In genomic region chr11:206002-206384, GRCh38 we compare ENCODE assay signal across 10 cellular contexts. TPM values are rescaled to one million over a fixed set of nuclear protein-coding genes. Genes with fewer than 3 reads are reported as not detected.
A peak's percentile ranks its signal among the peaks of the same experiment; 100 is the strongest.
DNase-seq lines count a peak whose midpoint lies in the region; ATAC-seq, FAIRE-seq and TF ChIP-seq lines count a peak whose summit lies in the region.
"Had no signal": no experiment of that assay in that cellular context is flagged by ENCODE, and none has a peak within 500 bp of the region (broad histone marks: within the 10 kb centered on the region; RNA-seq: fewer than 3 reads in every experiment).

No MANE protein-coding gene starts in this region.

- H3K79me2 ChIP-seq in PC-9 (ENCODE audit: low read depth) (peaks cover 50% of the 10 kb centered on the region), endothelial cell of umbilical vein (ENCODE audit: control insufficient read depth, insufficient read depth, low read length) (peaks cover 43% of the 10 kb centered on the region)

- H3K4me1 Mint-ChIP-seq in CD4-positive, CD25-positive, alpha-beta regulatory T cell = peaks cover 0 to 71% (median 39%) of the 10 kb centered on the region in 4 donors

- peak overlapping the region; percentile 83 to 99 (median 97) for H3K27ac Mint-ChIP-seq in CD4-positive, CD25-positive, alpha-beta regulatory T cell

- DNase-seq in CD4-positive, CD25-positive, alpha-beta regulatory T cell = no peak
- no peak for DNase-seq in PC-9
- DNase-seq in endothelial cell of umbilical vein (ENCODE audit: low read depth, low spot score) = no peak
- DNase-seq in germinal center (ENCODE audit: low spot score) = no peak

- no peaks in the 10 kb centered on the region for H3K9me3 ChIP-seq in CD4-positive, CD25-positive, alpha-beta regulatory T cell (ENCODE audit: control insufficient read depth in 2 of 2, low read length in 2 of 2)
- no peaks in the 10 kb centered on the region for H3K9me3 ChIP-seq in PC-9 (ENCODE audit: insufficient read depth, low read depth)
- H3K9me3 ChIP-seq in endothelial cell of umbilical vein (replicated peaks; ENCODE audit: control insufficient read depth, insufficient read depth, low read length) = no peaks in the 10 kb centered on the region
- H3K9me3 ChIP-seq in neutrophil = no peaks in the 10 kb centered on the region

- H3F3A ChIP-seq in PC-9 (ENCODE audit: insufficient read depth, low read depth) = peaks cover 10% of the 10 kb centered on the region

- H3K9me2 ChIP-seq in PC-9 (ENCODE audit: insufficient read depth) = no peaks in the 10 kb centered on the region

- dilution Hi-C loops in endothelial cell of umbilical vein (cut with MboI; ENCODE audit: extremely low pct_ligation_motif_present, low sequenced_read_pairs) = no loop called here

- H3K36me3 ChIP-seq in CD4-positive, CD25-positive, alpha-beta regulatory T cell (ENCODE audit: control insufficient read depth, insufficient read depth, low read length) = peaks cover 43% of the 10 kb centered on the region
- H3K36me3 ChIP-seq in PC-9 (ENCODE audit: low read depth) (no peaks in the 10 kb centered on the region), endothelial cell of umbilical vein (ENCODE audit: control insufficient read depth in 2 of 2, extremely low read depth in 1 of 2, insufficient read depth in 2 of 2, low read length in 2 of 2) (peaks cover 7 to 27% of the 10 kb centered on the region in 2 experiments), neutrophil (peaks cover 49% of the 10 kb centered on the region)

- H2AFZ ChIP-seq in PC-9 (no peak overlapping the region), endothelial cell of umbilical vein (ENCODE audit: low read depth, low read length) (no peak overlapping the region)

- no peak overlapping the region for H3K27ac ChIP-seq in CD4-positive, CD25-positive, alpha-beta regulatory T cell (ENCODE audit: insufficient read depth, low read length, poor library complexity, severe bottlenecking)
- no peak overlapping the region for H3K27ac ChIP-seq in PC-9
- no peak overlapping the region for H3K27ac ChIP-seq in endothelial cell of umbilical vein (ENCODE audit: insufficient read depth, low read depth, low read length)
- H3K27ac ChIP-seq in neutrophil = peak overlapping the region; percentile 99

- no peak for TF ChIP-seq CTCF in PC-9 (conservative IDR thresholded peaks at IDR 0.05)
- TF ChIP-seq CTCF in endothelial cell of umbilical vein (IDR thresholded peaks at IDR 0.05; ENCODE audit: extremely low read depth in 1 of 2, insufficient read depth in 1 of 2, low read depth in 1 of 2, low read length in 2 of 2) = no peak
- no peak for TF ChIP-seq CTCF in neutrophil (IDR thresholded peaks at IDR 0.05)

- H3K36me3 Mint-ChIP-seq in CD4-positive, CD25-positive, alpha-beta regulatory T cell = peaks cover 23% of the 10 kb centered on the region

- no peak for ATAC-seq in CD4-positive, CD25-positive, alpha-beta regulatory T cell (ENCODE audit: low read depth in 2 of 2)
- no peak for ATAC-seq in GM21526 (IDR thresholded peaks at IDR 0.05; ENCODE audit: low FRiP score, unreplicated experiment)
- no peak for ATAC-seq in GM18870 (IDR thresholded peaks at IDR 0.05; ENCODE audit: unreplicated experiment)
- ATAC-seq in GM21737 (IDR thresholded peaks at IDR 0.05; ENCODE audit: unreplicated experiment) = no peak

- no peak for FAIRE-seq in endothelial cell of umbilical vein (lab: Jason Lieb, UNC)

- H3K4me2 ChIP-seq in PC-9 (peak overlapping the region; percentile 99), endothelial cell of umbilical vein (ENCODE audit: insufficient read depth, low read length) (peak overlapping the region; percentile 63)

- CTCF ChIA-PET in PC-9 (lab: Charles Lee) (no interaction called here), endothelial cell of umbilical vein (lab: Charles Lee) (interaction anchor here (1.6 kb wide), 1 partner anchor 45 kb away, joined by 6 read pairs; no protein-coding TSS in a partner anchor)

- peak overlapping the region; percentile 96 to 98 (median 97) for H3K4me3 Mint-ChIP-seq in CD4-positive, CD25-positive, alpha-beta regulatory T cell

- H3K4me1 ChIP-seq in CD4-positive, CD25-positive, alpha-beta regulatory T cell (ENCODE audit: control insufficient read depth, insufficient read depth, low read length, poor library complexity, severe bottlenecking) = peaks cover 71% of the 10 kb centered on the region
- H3K4me1 ChIP-seq in PC-9 (replicated peaks; ENCODE audit: insufficient read depth) = peaks cover 11% of the 10 kb centered on the region
- H3K4me1 ChIP-seq in endothelial cell of umbilical vein (ENCODE audit: control insufficient read depth, extremely low read depth, insufficient read depth, low read length) = peaks cover 23% of the 10 kb centered on the region
- H3K4me1 ChIP-seq in neutrophil (ENCODE audit: control insufficient read depth in 1 of 2, insufficient read depth in 1 of 2, low read depth in 1 of 2, low read length in 1 of 2) = peaks cover 53 to 58% of the 10 kb centered on the region in 2 experiments

- no peaks in the 10 kb centered on the region for H3K9me1 ChIP-seq in endothelial cell of umbilical vein (replicated peaks; ENCODE audit: control insufficient read depth, extremely low read depth, insufficient read depth, low read length)

- H3K9me3 Mint-ChIP-seq in CD4-positive, CD25-positive, alpha-beta regulatory T cell = peaks cover 0 to 1% (median 0%) of the 10 kb centered on the region in 7 donors

- no peak for TF ChIP-seq POLR2A in endothelial cell of umbilical vein (IDR thresholded peaks at IDR 0.05; ENCODE audit: low read depth, low read length)

- H4K20me1 ChIP-seq in PC-9 (ENCODE audit: insufficient read depth) (peaks cover 11% of the 10 kb centered on the region; the same call in 1 of the 2 replicates), endothelial cell of umbilical vein (replicated peaks; ENCODE audit: control insufficient read depth, extremely low read depth, insufficient read depth, low read length) (no peaks in the 10 kb centered on the region)

- intact Hi-C loops in PC-9 (cut with micrococcal nuclease; ENCODE audit: unreplicated experiment) = loop anchor here (5.0 kb wide), 1 partner anchor 256 kb away; no protein-coding TSS in a partner anchor
- intact Hi-C loops in endothelial cell of umbilical vein (cut with micrococcal nuclease) = loop anchor here (5.0 kb wide), 2 partner anchors 101 to 151 kb away; partner anchors contain the start of gene IFITM2

- BruUV-seq in PC-9 (replicated peaks; lab: Mats Ljungman, UMichigan) = no TSS peak
- BruUV-seq in endothelial cell of umbilical vein (replicated peaks; lab: Mats Ljungman, UMichigan) = no TSS peak

- no peaks in the 10 kb centered on the region for H3K27me3 ChIP-seq in CD4-positive, CD25-positive, alpha-beta regulatory T cell (ENCODE audit: control insufficient read depth, insufficient read depth, low read length)
- H3K27me3 ChIP-seq in PC-9 (ENCODE audit: insufficient read depth, low read depth) (no peaks in the 10 kb centered on the region), endothelial cell of umbilical vein (ENCODE audit: control insufficient read depth in 2 of 2, insufficient read depth in 2 of 2, low read length in 2 of 2) (no peaks in the 10 kb centered on the region), neutrophil (no peaks in the 10 kb centered on the region)

- H3K4me3 ChIP-seq in CD4-positive, CD25-positive, alpha-beta regulatory T cell (ENCODE audit: low read depth, low read length) = peak overlapping the region; percentile 91
- H3K4me3 ChIP-seq in PC-9 (peak overlapping the region; percentile 67), endothelial cell of umbilical vein (replicated peaks in 1 of 3; ENCODE audit: insufficient read depth in 1 of 3, low read depth in 1 of 3, low read length in 3 of 3) (peak overlapping the region in 1 of 3 experiments; percentile 74), neutrophil (ENCODE audit: low read depth in 1 of 2, low read length in 1 of 2) (peak overlapping the region; percentile 95 to 97)

- H3K27me3 Mint-ChIP-seq in CD4-positive, CD25-positive, alpha-beta regulatory T cell = peaks cover 4% of the 10 kb centered on the region

- peak overlapping the region; percentile 96 for H3K9ac ChIP-seq in endothelial cell of umbilical vein (replicated peaks; ENCODE audit: extremely low read depth, insufficient read depth, low read length)

- POLR2A ChIA-PET in PC-9 (lab: Charles Lee; ENCODE audit: unreplicated experiment) = no interaction called here
- POLR2A ChIA-PET in endothelial cell of umbilical vein (lab: Charles Lee) = no interaction called here

RNA-seq across cellular contexts. Expression of gene BET1L, which starts 1.2 kb away (rescaled TPM):
- total RNA-seq in CD4-positive, CD25-positive, alpha-beta regulatory T cell = 66.4 TPM
- 10 to 100 TPM; 58.2 to 84.4 (median 64.6) TPM for polyA plus RNA-seq in CD4-positive, CD25-positive, alpha-beta regulatory T cell
- 45.7 and 60.6 TPM in 2 replicates for total RNA-seq in PC-9 (2021)
- 31.0 and 35.5 TPM in 2 replicates for total RNA-seq in endothelial cell of umbilical vein
- 80.0 and 90.0 TPM in 2 replicates for polyA plus RNA-seq in endothelial cell of umbilical vein
- 48.3 and 49.2 TPM in 2 replicates for polyA plus RNA-seq in endothelial cell of umbilical vein (2011; cell fraction: cytosol; rRNA removed)
- 47.8 and 50.4 TPM in 2 replicates for polyA plus RNA-seq in endothelial cell of umbilical vein (2011; cell fraction: nucleus; rRNA removed)
- 34.9 and 42.2 TPM in 2 replicates for polyA plus RNA-seq in endothelial cell of umbilical vein (2012)
- 70.3 and 82.1 TPM in 2 replicates for polyA minus RNA-seq in endothelial cell of umbilical vein
- 11.6 TPM for polyA minus RNA-seq in endothelial cell of umbilical vein (2011; cell fraction: cytosol; rRNA and poly(A)+ RNA removed)
- polyA minus RNA-seq in endothelial cell of umbilical vein (2011; cell fraction: nucleus; rRNA and poly(A)+ RNA removed) = 36.9 and 42.7 TPM in 2 replicates

RNA-seq across cellular contexts. Expression of gene RIC8A, which starts 1.5 kb away (rescaled TPM):
- total RNA-seq in CD4-positive, CD25-positive, alpha-beta regulatory T cell = 135 TPM
- 10 to 100 TPM; 74.1 to 89.7 (median 78.6) TPM for polyA plus RNA-seq in CD4-positive, CD25-positive, alpha-beta regulatory T cell
- 115 and 129 TPM in 2 replicates for total RNA-seq in PC-9 (2021)
- total RNA-seq in endothelial cell of umbilical vein = 112 and 119 TPM in 2 replicates
- polyA plus RNA-seq in endothelial cell of umbilical vein = 143 and 165 TPM in 2 replicates
- 127 and 130 TPM in 2 replicates for polyA plus RNA-seq in endothelial cell of umbilical vein (2011; cell fraction: cytosol; rRNA removed)
- polyA plus RNA-seq in endothelial cell of umbilical vein (2011; cell fraction: nucleus; rRNA removed) = 223 and 270 TPM in 2 replicates
- polyA plus RNA-seq in endothelial cell of umbilical vein (2012) = 108 and 109 TPM in 2 replicates
- 191 and 225 TPM in 2 replicates for polyA minus RNA-seq in endothelial cell of umbilical vein
- polyA minus RNA-seq in endothelial cell of umbilical vein (2011; cell fraction: cytosol; rRNA and poly(A)+ RNA removed) = 53.6 TPM
- 83.9 and 90.5 TPM in 2 replicates for polyA minus RNA-seq in endothelial cell of umbilical vein (2011; cell fraction: nucleus; rRNA and poly(A)+ RNA removed)

RNA-seq across cellular contexts. Expression of gene SCGB1C1, which starts 13.1 kb away (rescaled TPM):
- total RNA-seq in CD4-positive, CD25-positive, alpha-beta regulatory T cell = not detected
- not detected for polyA plus RNA-seq in CD4-positive, CD25-positive, alpha-beta regulatory T cell
- total RNA-seq in PC-9 (2021) (not detected in 2 replicates), endothelial cell of umbilical vein (not detected in 2 replicates)
- polyA plus RNA-seq in endothelial cell of umbilical vein = not detected in 2 replicates
- not detected in 2 replicates for polyA plus RNA-seq in endothelial cell of umbilical vein (2011; cell fraction: cytosol; rRNA removed)
- not detected in 2 replicates for polyA plus RNA-seq in endothelial cell of umbilical vein (2011; cell fraction: nucleus; rRNA removed)
- not detected in 2 replicates for polyA plus RNA-seq in endothelial cell of umbilical vein (2012)
- polyA minus RNA-seq in endothelial cell of umbilical vein = not detected in 2 replicates
- not detected for polyA minus RNA-seq in endothelial cell of umbilical vein (2011; cell fraction: cytosol; rRNA and poly(A)+ RNA removed)
- polyA minus RNA-seq in endothelial cell of umbilical vein (2011; cell fraction: nucleus; rRNA and poly(A)+ RNA removed) = not detected in 2 replicates
- total RNA-seq: glomerular endothelial cell, temporal lobe had no signal

RNA-seq across cellular contexts. Expression of gene SIRT3, which starts 30.1 kb away (rescaled TPM):
- 14.2 TPM for total RNA-seq in CD4-positive, CD25-positive, alpha-beta regulatory T cell
- polyA plus RNA-seq in CD4-positive, CD25-positive, alpha-beta regulatory T cell = 10 to 100 TPM in 2 of 4 donors, 1 to 10 TPM in 2; 6.9 to 12.4 (median 10.3) TPM
- total RNA-seq in PC-9 (2021) (26.0 and 35.0 TPM in 2 replicates), endothelial cell of umbilical vein (12.0 and 14.9 TPM in 2 replicates)
- polyA plus RNA-seq in endothelial cell of umbilical vein = 17.6 and 18.3 TPM in 2 replicates
- polyA plus RNA-seq in endothelial cell of umbilical vein (2011; cell fraction: cytosol; rRNA removed) = 12.5 and 14.5 TPM in 2 replicates
- polyA plus RNA-seq in endothelial cell of umbilical vein (2011; cell fraction: nucleus; rRNA removed) = 56.7 and 68.4 TPM in 2 replicates
- 16.1 and 17.1 TPM in 2 replicates for polyA plus RNA-seq in endothelial cell of umbilical vein (2012)
- 20.0 and 20.7 TPM in 2 replicates for polyA minus RNA-seq in endothelial cell of umbilical vein
- 4.1 TPM for polyA minus RNA-seq in endothelial cell of umbilical vein (2011; cell fraction: cytosol; rRNA and poly(A)+ RNA removed)
- polyA minus RNA-seq in endothelial cell of umbilical vein (2011; cell fraction: nucleus; rRNA and poly(A)+ RNA removed) = 15.2 and 16.3 TPM in 2 replicates

RNA-seq across cellular contexts. Expression of gene PSMD13, which starts 30.8 kb away (rescaled TPM):
- total RNA-seq in CD4-positive, CD25-positive, alpha-beta regulatory T cell = 99.6 TPM
- 100 to 1,000 TPM; 223 to 276 (median 261) TPM for polyA plus RNA-seq in CD4-positive, CD25-positive, alpha-beta regulatory T cell
- total RNA-seq in PC-9 (2021) (143 and 147 TPM in 2 replicates), endothelial cell of umbilical vein (168 and 179 TPM in 2 replicates)
- 175 and 214 TPM in 2 replicates for polyA plus RNA-seq in endothelial cell of umbilical vein
- polyA plus RNA-seq in endothelial cell of umbilical vein (2011; cell fraction: cytosol; rRNA removed) = 214 and 243 TPM in 2 replicates
- 168 and 195 TPM in 2 replicates for polyA plus RNA-seq in endothelial cell of umbilical vein (2011; cell fraction: nucleus; rRNA removed)
- 201 and 241 TPM in 2 replicates for polyA plus RNA-seq in endothelial cell of umbilical vein (2012)
- 91.9 and 105 TPM in 2 replicates for polyA minus RNA-seq in endothelial cell of umbilical vein
- polyA minus RNA-seq in endothelial cell of umbilical vein (2011; cell fraction: cytosol; rRNA and poly(A)+ RNA removed) = 26.8 TPM
- polyA minus RNA-seq in endothelial cell of umbilical vein (2011; cell fraction: nucleus; rRNA and poly(A)+ RNA removed) = 45.1 and 47.1 TPM in 2 replicates
